Comparison of ENCODE assay signal across 8 cellular contexts in the genomic region with DNA sequence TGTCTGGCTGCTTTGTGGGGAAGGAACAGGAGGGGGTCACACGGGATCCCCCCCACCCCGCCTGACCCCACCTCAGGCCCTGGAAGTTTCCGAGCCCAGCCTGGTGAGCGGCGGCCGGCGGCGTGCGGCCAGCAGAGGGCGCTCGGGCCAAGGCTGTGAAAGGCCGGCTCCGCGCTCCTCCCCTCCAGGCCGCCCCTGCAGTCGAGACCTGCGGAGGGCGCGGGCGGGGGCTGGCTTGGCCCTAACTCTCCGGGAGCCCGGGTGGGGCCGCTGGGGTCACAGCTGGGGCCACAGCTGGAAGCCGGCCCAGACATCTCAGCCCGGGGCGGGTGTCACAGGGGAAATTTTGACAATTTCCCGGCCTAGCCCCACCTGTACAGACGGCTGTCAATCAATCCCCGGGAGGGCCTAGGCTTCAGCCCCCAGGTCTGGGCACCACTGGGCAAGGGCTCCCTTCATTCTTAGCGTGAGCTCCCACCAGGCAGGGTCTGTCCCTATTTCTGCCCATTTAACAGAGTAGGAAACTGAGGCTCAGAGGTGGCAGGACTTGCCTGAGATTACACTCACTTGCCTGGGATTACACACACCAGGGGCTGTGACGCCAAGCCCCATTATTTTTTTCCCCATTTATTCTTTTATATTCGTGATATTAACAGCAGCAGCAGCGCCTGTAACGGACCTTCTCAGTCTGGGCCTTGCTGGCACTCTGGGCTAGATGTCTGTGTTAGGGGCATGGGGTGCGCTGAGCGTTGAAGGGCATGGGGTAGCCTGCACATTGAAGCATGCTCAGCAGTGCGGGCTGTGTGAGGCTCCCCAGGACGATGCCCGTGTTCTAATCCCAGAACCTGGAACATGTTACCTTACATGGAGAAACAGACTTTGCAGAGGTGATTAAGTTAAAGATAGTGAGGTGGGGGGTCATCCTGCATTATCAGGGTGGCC. TPM values are rescaled to one million over a fixed set of nuclear protein-coding genes. Genes with fewer than 3 reads are reported as not detected.
A peak's percentile ranks its signal among the peaks of the same experiment; 100 is the strongest.
DNase-seq lines count a peak whose midpoint lies in the region; ATAC-seq and TF ChIP-seq lines count a peak whose summit lies in the region.

No MANE protein-coding gene starts in this region.

- intact Hi-C loops in Right ventricle myocardium superior (cut with DNase I) = loop anchor here (1.0 kb wide), 1 partner anchor 612 kb away; no protein-coding TSS in a partner anchor

- DNase-seq in NCI-H187 (lab: John Stamatoyannopoulos, UW) (peak; percentile 8 to 12), NCI-H187 treated with DMSO at 0.1 percent for 48 hours (lab: John Stamatoyannopoulos, UW) (no peak), HT1080 (ENCODE audit: low read depth) (peak; percentile 30), Right ventricle myocardium superior (peak; percentile 87), putamen (ENCODE audit: low spot score) (peak; percentile 13)
- peak; percentile 79 for DNase-seq in activated naive CD4-positive, alpha-beta T cell treated with anti-CD3 and anti-CD28 coated beads, Interleukin-2, amount 50 U/mL, for 16 hours

- ATAC-seq in SK-N-SH treated with all-trans-retinoic acid at 6 μM for 48 hours = peak; percentile 92
- ATAC-seq in Right ventricle myocardium superior (ENCODE audit: poor library complexity) = peak; percentile 89
- no peak for ATAC-seq in GM18519 (IDR thresholded peaks at IDR 0.05; ENCODE audit: low FRiP score, unreplicated experiment)

TF ChIP-seq in SK-N-SH treated with all-trans-retinoic acid at 6 μM for 48 hours, 23 proteins besides CTCF, POLR2A, EP300 and RAD21:
- TF ChIP-seq, protein P1, sequence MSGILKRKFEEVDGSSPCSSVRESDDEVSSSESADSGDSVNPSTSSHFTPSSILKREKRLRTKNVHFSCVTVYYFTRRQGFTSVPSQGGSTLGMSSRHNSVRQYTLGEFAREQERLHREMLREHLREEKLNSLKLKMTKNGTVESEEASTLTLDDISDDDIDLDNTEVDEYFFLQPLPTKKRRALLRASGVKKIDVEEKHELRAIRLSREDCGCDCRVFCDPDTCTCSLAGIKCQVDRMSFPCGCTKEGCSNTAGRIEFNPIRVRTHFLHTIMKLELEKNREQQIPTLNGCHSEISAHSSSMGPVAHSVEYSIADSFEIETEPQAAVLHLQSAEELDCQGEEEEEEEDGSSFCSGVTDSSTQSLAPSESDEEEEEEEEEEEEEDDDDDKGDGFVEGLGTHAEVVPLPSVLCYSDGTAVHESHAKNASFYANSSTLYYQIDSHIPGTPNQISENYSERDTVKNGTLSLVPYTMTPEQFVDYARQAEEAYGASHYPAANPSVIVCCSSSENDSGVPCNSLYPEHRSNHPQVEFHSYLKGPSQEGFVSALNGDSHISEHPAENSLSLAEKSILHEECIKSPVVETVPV (CRISPR knock-in tag; IDR thresholded peaks at IDR 0.05) = no peak
- TF ChIP-seq ZNF8 (CRISPR knock-in tag; IDR thresholded peaks at IDR 0.05) (no peak), RARB (CRISPR knock-in tag; IDR thresholded peaks at IDR 0.05) (no peak), ARNTL (CRISPR knock-in tag; IDR thresholded peaks at IDR 0.05; ENCODE audit: borderline replicate concordance, low read depth) (no peak), TOX (CRISPR knock-in tag; IDR thresholded peaks at IDR 0.05; ENCODE audit: borderline replicate concordance) (no peak), SNAI2 (CRISPR knock-in tag; IDR thresholded peaks at IDR 0.05) (no peak), PPARA (CRISPR knock-in tag; IDR thresholded peaks at IDR 0.05; ENCODE audit: borderline replicate concordance) (no peak), ESRRG (CRISPR knock-in tag; IDR thresholded peaks at IDR 0.05) (no peak), GLIS3 (CRISPR knock-in tag; IDR thresholded peaks at IDR 0.05) (no peak)
- TF ChIP-seq, protein P2, sequence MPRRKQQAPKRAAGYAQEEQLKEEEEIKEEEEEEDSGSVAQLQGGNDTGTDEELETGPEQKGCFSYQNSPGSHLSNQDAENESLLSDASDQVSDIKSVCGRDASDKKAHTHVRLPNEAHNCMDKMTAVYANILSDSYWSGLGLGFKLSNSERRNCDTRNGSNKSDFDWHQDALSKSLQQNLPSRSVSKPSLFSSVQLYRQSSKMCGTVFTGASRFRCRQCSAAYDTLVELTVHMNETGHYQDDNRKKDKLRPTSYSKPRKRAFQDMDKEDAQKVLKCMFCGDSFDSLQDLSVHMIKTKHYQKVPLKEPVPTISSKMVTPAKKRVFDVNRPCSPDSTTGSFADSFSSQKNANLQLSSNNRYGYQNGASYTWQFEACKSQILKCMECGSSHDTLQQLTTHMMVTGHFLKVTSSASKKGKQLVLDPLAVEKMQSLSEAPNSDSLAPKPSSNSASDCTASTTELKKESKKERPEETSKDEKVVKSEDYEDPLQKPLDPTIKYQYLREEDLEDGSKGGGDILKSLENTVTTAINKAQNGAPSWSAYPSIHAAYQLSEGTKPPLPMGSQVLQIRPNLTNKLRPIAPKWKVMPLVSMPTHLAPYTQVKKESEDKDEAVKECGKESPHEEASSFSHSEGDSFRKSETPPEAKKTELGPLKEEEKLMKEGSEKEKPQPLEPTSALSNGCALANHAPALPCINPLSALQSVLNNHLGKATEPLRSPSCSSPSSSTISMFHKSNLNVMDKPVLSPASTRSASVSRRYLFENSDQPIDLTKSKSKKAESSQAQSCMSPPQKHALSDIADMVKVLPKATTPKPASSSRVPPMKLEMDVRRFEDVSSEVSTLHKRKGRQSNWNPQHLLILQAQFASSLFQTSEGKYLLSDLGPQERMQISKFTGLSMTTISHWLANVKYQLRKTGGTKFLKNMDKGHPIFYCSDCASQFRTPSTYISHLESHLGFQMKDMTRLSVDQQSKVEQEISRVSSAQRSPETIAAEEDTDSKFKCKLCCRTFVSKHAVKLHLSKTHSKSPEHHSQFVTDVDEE (CRISPR knock-in tag; IDR thresholded peaks at IDR 0.05) = no peak
- TF ChIP-seq, protein P3, sequence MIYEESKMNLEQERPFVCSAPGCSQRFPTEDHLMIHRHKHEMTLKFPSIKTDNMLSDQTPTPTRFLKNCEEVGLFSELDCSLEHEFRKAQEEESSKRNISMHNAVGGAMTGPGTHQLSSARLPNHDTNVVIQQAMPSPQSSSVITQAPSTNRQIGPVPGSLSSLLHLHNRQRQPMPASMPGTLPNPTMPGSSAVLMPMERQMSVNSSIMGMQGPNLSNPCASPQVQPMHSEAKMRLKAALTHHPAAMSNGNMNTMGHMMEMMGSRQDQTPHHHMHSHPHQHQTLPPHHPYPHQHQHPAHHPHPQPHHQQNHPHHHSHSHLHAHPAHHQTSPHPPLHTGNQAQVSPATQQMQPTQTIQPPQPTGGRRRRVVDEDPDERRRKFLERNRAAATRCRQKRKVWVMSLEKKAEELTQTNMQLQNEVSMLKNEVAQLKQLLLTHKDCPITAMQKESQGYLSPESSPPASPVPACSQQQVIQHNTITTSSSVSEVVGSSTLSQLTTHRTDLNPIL (CRISPR knock-in tag; IDR thresholded peaks at IDR 0.05; ENCODE audit: low read depth) = no peak
- TF ChIP-seq, protein P4, sequence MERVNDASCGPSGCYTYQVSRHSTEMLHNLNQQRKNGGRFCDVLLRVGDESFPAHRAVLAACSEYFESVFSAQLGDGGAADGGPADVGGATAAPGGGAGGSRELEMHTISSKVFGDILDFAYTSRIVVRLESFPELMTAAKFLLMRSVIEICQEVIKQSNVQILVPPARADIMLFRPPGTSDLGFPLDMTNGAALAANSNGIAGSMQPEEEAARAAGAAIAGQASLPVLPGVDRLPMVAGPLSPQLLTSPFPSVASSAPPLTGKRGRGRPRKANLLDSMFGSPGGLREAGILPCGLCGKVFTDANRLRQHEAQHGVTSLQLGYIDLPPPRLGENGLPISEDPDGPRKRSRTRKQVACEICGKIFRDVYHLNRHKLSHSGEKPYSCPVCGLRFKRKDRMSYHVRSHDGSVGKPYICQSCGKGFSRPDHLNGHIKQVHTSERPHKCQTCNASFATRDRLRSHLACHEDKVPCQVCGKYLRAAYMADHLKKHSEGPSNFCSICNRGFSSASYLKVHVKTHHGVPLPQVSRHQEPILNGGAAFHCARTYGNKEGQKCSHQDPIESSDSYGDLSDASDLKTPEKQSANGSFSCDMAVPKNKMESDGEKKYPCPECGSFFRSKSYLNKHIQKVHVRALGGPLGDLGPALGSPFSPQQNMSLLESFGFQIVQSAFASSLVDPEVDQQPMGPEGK (CRISPR knock-in tag; IDR thresholded peaks at IDR 0.05; ENCODE audit: borderline replicate concordance) = no peak

RNA-seq across cellular contexts. Expression of gene ZBP1, which starts 23.0 kb away (rescaled TPM):
- total RNA-seq in HT1080 (2014; rRNA removed; shearing (Covaris generic)) = not detected in 2 replicates
- not detected in 2 replicates for polyA plus RNA-seq in HT1080 (2015; cell fraction: cytosol; rRNA removed)
- not detected in 2 replicates for polyA plus RNA-seq in HT1080 (2015; cell fraction: nucleus; rRNA removed)
- not detected for total RNA-seq in Right ventricle myocardium superior

RNA-seq across cellular contexts. Expression of gene PCK1, which starts 36.4 kb away (rescaled TPM):
- total RNA-seq in HT1080 (2014; rRNA removed; shearing (Covaris generic)) = not detected in 2 replicates
- not detected in 2 replicates for polyA plus RNA-seq in HT1080 (2015; cell fraction: cytosol; rRNA removed)
- not detected in 2 replicates for polyA plus RNA-seq in HT1080 (2015; cell fraction: nucleus; rRNA removed)
- 2.3 TPM for total RNA-seq in Right ventricle myocardium superior
